8 cellular contexts compared by ENCODE assay signal in genomic region chr6:18386302-18386976, GRCh38. TPM values are rescaled to one million over a fixed set of nuclear protein-coding genes. Genes with fewer than 3 reads are reported as not detected.
A peak's percentile ranks its signal among the peaks of the same experiment; 100 is the strongest.
DNase-seq lines count a peak whose midpoint lies in the region; ATAC-seq, FAIRE-seq and TF ChIP-seq lines count a peak whose summit lies in the region.

No MANE protein-coding gene starts in this region.

- peak overlapping the region; percentile 84 for H3K27ac Mint-ChIP-seq in astrocyte (ENCODE audit: unreplicated experiment)

- H3F3A ChIP-seq in SK-N-SH (replicated peaks; ENCODE audit: insufficient read depth): peaks cover 13% of the 10 kb centered on the region

- H3K4me1 ChIP-seq in SK-N-SH (ENCODE audit: control insufficient read depth in 1 of 2, insufficient read depth in 2 of 2, low read depth in 1 of 2, low read length in 1 of 2) (peaks cover 5 to 6% of the 10 kb centered on the region in 2 experiments; a peak in 2 of 4 replicates), astrocyte (ENCODE audit: insufficient read depth, low read length) (peaks cover 18% of the 10 kb centered on the region), kidney (ENCODE audit: control insufficient read depth in 1 of 2, insufficient read depth in 1 of 2, low read depth in 1 of 2, low read length in 2 of 2) (peaks cover 3 to 6% of the 10 kb centered on the region in 2 donors), subcutaneous abdominal adipose tissue (ENCODE audit: control insufficient read depth in 5 of 5, insufficient read depth in 5 of 5, low read length in 5 of 5) (peaks cover 0 to 52% (median 45%) of the 10 kb centered on the region in 5 donors)

- no peak overlapping the region; a peak in 1 of 4 replicates for H3K27ac ChIP-seq in SK-N-SH (ENCODE audit: low read depth in 2 of 2, low read length in 1 of 2)
- H3K27ac ChIP-seq in astrocyte (ENCODE audit: low read depth, low read length): no peak overlapping the region
- H3K27ac ChIP-seq in kidney (ENCODE audit: low read depth in 2 of 2, low read length in 2 of 2): peak overlapping the region in 1 of 2 donors; percentile 13
- H3K27ac ChIP-seq in subcutaneous abdominal adipose tissue (ENCODE audit: low read depth, low read length): peak overlapping the region; percentile 92

- intact Hi-C loops in kidney (cut with DNase I): no loop called here

- H3K27me3 ChIP-seq in SK-N-SH (ENCODE audit: insufficient read depth): no peaks in the 10 kb centered on the region
- H3K27me3 ChIP-seq in astrocyte (ENCODE audit: insufficient read depth, low read length): no peaks in the 10 kb centered on the region
- H3K27me3 ChIP-seq in subcutaneous abdominal adipose tissue (ENCODE audit: control insufficient read depth in 5 of 5, insufficient read depth in 4 of 5, low read length in 5 of 5): no peaks in the 10 kb centered on the region

- no peak for TF ChIP-seq CTCF in SK-N-SH (IDR thresholded peaks at IDR 0.05)
- no peak for TF ChIP-seq CTCF in astrocyte (IDR thresholded peaks at IDR 0.05; ENCODE audit: insufficient read depth, low read depth, low read length)
- no peak for TF ChIP-seq CTCF in kidney (IDR thresholded peaks at IDR 0.05; ENCODE audit: borderline replicate concordance, extremely low read depth, insufficient read depth)

- TF ChIP-seq RAD21 in SK-N-SH (IDR thresholded peaks at IDR 0.05; ENCODE audit: low read length): no peak

- TF ChIP-seq EP300 in SK-N-SH (IDR thresholded peaks at IDR 0.05; ENCODE audit: borderline replicate concordance in 1 of 2, low read depth in 1 of 2, low read length in 1 of 2): no peak

- H3K36me3 ChIP-seq in SK-N-SH (replicated peaks in 1 of 2; ENCODE audit: control insufficient read depth in 1 of 2, insufficient read depth in 2 of 2, low read length in 1 of 2) (no peaks in the 10 kb centered on the region), astrocyte (ENCODE audit: insufficient read depth, low read length) (no peaks in the 10 kb centered on the region), kidney (ENCODE audit: control insufficient read depth in 1 of 2, insufficient read depth in 2 of 2, low read length in 2 of 2) (no peaks in the 10 kb centered on the region), subcutaneous abdominal adipose tissue (ENCODE audit: control insufficient read depth in 5 of 5, insufficient read depth in 5 of 5, low read length in 5 of 5) (no peaks in the 10 kb centered on the region)

- FAIRE-seq in astrocyte (lab: Jason Lieb, UNC) (no peak), kidney (lab: Jason Lieb, UNC) (no peak)

- H3K27me3 Mint-ChIP-seq in astrocyte (ENCODE audit: low read depth, unreplicated experiment): no peaks in the 10 kb centered on the region

- H3K4me3 ChIP-seq in SK-N-SH (ENCODE audit: low read depth in 2 of 2, low read length in 1 of 2) (peak overlapping the region; percentile 67 to 73; a peak in 3 of 4 replicates), astrocyte (ENCODE audit: insufficient read depth, low read depth, low read length) (peak overlapping the region; percentile 73), kidney (ENCODE audit: low read length in 2 of 2) (peak overlapping the region; percentile 92 to 94), subcutaneous abdominal adipose tissue (ENCODE audit: low read depth in 1 of 5, low read length in 5 of 5) (peak overlapping the region; percentile 80 to 92 (median 89))

- CTCF ChIA-PET in SK-N-SH (lab: Yijun Ruan, JAX): interaction anchor here (1.2 to 2.0 kb wide), 2 partner anchors 22 to 117 kb away, joined by 3 to 5 read pairs; no protein-coding TSS in a partner anchor

- in situ Hi-C loops in ACHN (cut with HindIII; ENCODE audit: low pct_ligation_motif_present, low pct_unique_long_range_greater_than_20kb, low sequenced_read_pairs): no loop called here

- no peaks in the 10 kb centered on the region for H3K9me2 ChIP-seq in SK-N-SH

- DNase-seq in SK-N-SH (no peak), astrocyte (ENCODE audit: low read depth) (peak; percentile 32), kidney (no peak), cortex of kidney (lab: John Stamatoyannopoulos, UW) (no peak), NCI-H345 treated with DMSO at 0.1 percent for 48 hours (lab: John Stamatoyannopoulos, UW; ENCODE audit: unreplicated experiment) (no peak), ACHN (no peak)

- no peaks in the 10 kb centered on the region for H3K9me3 Mint-ChIP-seq in astrocyte (ENCODE audit: unreplicated experiment)

- POLR2A ChIA-PET in SK-N-SH (lab: Yijun Ruan, JAX): no interaction called here

- H3K4me2 ChIP-seq in SK-N-SH: peak overlapping the region; percentile 82
- H3K4me2 ChIP-seq in astrocyte (ENCODE audit: low read length): peak overlapping the region; percentile 93

- H2AFZ ChIP-seq in SK-N-SH (ENCODE audit: low read depth): peak overlapping the region; percentile 83
- H2AFZ ChIP-seq in astrocyte (ENCODE audit: low read depth, low read length): peak overlapping the region; percentile 87

- peaks cover 26% of the 10 kb centered on the region for H3K4me1 Mint-ChIP-seq in astrocyte (ENCODE audit: low read depth, unreplicated experiment)

- H3K36me3 Mint-ChIP-seq in astrocyte (ENCODE audit: low read depth, unreplicated experiment): no peaks in the 10 kb centered on the region

- peak overlapping the region; percentile 93 for H3K4me3 Mint-ChIP-seq in astrocyte (ENCODE audit: unreplicated experiment)

- H3K9ac ChIP-seq in SK-N-SH (no peak overlapping the region; the same call in 1 of the 2 replicates), astrocyte (ENCODE audit: low read length) (peak overlapping the region; percentile 76), kidney (ENCODE audit: low read length in 2 of 2) (no peak overlapping the region), subcutaneous abdominal adipose tissue (ENCODE audit: low read length in 5 of 5) (peak overlapping the region in 2 of 5 donors; percentile 60 to 84)

- WGBS in SK-N-SH (ENCODE audit: low lambda C conversion rate): 69% methylated on average over 6 of the region's 6 CpGs

- H3K9me3 ChIP-seq in SK-N-SH (no peaks in the 10 kb centered on the region), astrocyte (ENCODE audit: insufficient read depth, low read depth, low read length) (no peaks in the 10 kb centered on the region), kidney (ENCODE audit: control insufficient read depth in 1 of 2, low read length in 2 of 2) (no peaks in the 10 kb centered on the region), subcutaneous abdominal adipose tissue (ENCODE audit: control insufficient read depth in 5 of 5, low read length in 5 of 5) (no peaks in the 10 kb centered on the region)

- no peaks in the 10 kb centered on the region for H4K20me1 ChIP-seq in SK-N-SH (ENCODE audit: insufficient read depth)
- H4K20me1 ChIP-seq in astrocyte (ENCODE audit: insufficient read depth, low read length): no peaks in the 10 kb centered on the region

- no peak for ATAC-seq in SK-N-SH treated with all-trans-retinoic acid at 6 μM for 48 hours

- H3K79me2 ChIP-seq in SK-N-SH (ENCODE audit: insufficient read depth) (no peaks in the 10 kb centered on the region), astrocyte (ENCODE audit: insufficient read depth, low read length) (no peaks in the 10 kb centered on the region)

TF ChIP-seq in SK-N-SH, 30 proteins besides CTCF, POLR2A, EP300 and RAD21:
- TF ChIP-seq TCF12 (IDR thresholded peaks at IDR 0.05) (no peak), TEAD4 (IDR thresholded peaks at IDR 0.05; ENCODE audit: borderline replicate concordance, insufficient read depth) (no peak), ZBTB33 (IDR thresholded peaks at IDR 0.05; ENCODE audit: borderline replicate concordance, low read depth) (no peak)
TF ChIP-seq in SK-N-SH: peak in this region for 0.

TF ChIP-seq in SK-N-SH treated with all-trans-retinoic acid at 6 μM for 48 hours, 23 proteins besides CTCF, POLR2A, EP300 and RAD21 (continues in another document):
- TF ChIP-seq POU6F1 (CRISPR knock-in tag; IDR thresholded peaks at IDR 0.05; ENCODE audit: borderline replicate concordance, low read depth): no peak
- TF ChIP-seq GLIS3 (CRISPR knock-in tag; IDR thresholded peaks at IDR 0.05): no peak
- no peak for TF ChIP-seq ZC3H10 (CRISPR knock-in tag; IDR thresholded peaks at IDR 0.05)
- TF ChIP-seq ZNF565 (CRISPR knock-in tag; conservative IDR thresholded peaks at IDR 0.05; ENCODE audit: low read depth): no peak
- TF ChIP-seq ZFP30 (CRISPR knock-in tag; IDR thresholded peaks at IDR 0.05): no peak
- no peak for TF ChIP-seq CSRNP3 (CRISPR knock-in tag; IDR thresholded peaks at IDR 0.05)
- no peak for TF ChIP-seq TCF4 (CRISPR knock-in tag; IDR thresholded peaks at IDR 0.05; ENCODE audit: borderline replicate concordance)
- no peak for TF ChIP-seq ZNF8 (CRISPR knock-in tag; IDR thresholded peaks at IDR 0.05)
- TF ChIP-seq RARB (CRISPR knock-in tag; IDR thresholded peaks at IDR 0.05): no peak

RNA-seq across cellular contexts. Expression of gene RNF144B, which starts 0.7 kb away (rescaled TPM):
- polyA plus RNA-seq in SK-N-SH (2012; rRNA removed) (1.2 and 1.8 TPM in 2 replicates), kidney (ENCODE audit: insufficient read depth, low read depth, low replicate concordance) (9.4 TPM)
- 1.6 and 2.0 TPM in 2 replicates for polyA plus RNA-seq in SK-N-SH (2012; cell fraction: cytosol; rRNA removed)
- polyA plus RNA-seq in SK-N-SH (2012; cell fraction: nucleus; rRNA removed): 2.0 and 3.7 TPM in 2 replicates
- total RNA-seq in astrocyte (3.6 and 7.2 TPM in 2 replicates), kidney (153 TPM)

Comparison
In these comparisons a context has a peak if more than half of its experiments do, and no peak if none do; other contexts are left out.
1. RNA of gene RNF144B, which starts 0.7 kb away (total RNA-seq): 153 TPM in kidney (single experiment); 3.6 to 7.2 TPM in astrocyte; every median in the first group is over 10 times any median in the second.
2. Peak in every context shown above with its lines, with median percentiles within 50 percentile points of each other: H3K4me3 ChIP-seq.